ENCODE assay signal across 20 cellular contexts in the genomic region with DNA sequence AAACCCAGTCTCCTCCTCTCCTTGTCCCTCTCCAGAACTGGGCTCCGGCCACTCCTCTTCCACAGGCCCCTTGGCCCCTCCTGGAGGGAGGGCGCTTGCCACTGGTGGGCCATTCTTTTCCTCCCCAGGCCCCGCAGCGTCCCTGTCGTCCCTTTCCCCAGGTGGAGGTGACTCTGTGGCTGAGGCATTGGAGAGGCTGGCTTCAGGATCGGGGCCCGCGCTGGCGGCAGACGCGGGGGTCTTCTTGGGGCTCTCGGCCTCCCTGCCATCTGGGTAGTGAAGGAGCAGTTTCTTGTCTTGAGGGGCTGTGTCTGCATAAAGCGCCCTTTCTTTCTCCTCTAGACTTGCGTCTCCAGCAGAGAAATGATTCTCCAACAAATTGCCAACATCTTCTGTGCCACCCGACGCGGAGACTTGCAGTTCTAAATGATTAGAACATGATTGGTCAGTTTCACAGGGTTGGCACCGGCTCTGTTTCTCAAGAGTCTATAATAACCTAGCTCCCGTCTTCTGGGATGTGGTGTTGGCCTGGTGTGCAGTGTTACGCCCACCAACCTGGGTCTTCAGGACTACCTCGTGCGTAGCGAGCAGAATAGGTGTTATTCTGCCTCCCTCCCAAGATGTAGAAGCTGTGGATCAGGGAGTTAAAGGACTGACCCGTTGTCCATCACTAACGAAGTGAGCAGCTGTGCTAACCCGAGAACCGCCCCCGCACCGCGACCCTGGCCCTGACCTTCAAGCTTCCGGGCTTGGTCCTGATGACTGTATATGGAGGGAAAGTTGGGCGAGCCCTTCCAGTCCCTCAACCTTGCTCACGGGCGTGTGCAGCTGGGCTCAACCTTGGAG. TPM values are rescaled to one million over a fixed set of nuclear protein-coding genes. Genes with fewer than 3 reads are reported as not detected.
DNase-seq lines count a peak whose midpoint lies in the region; ATAC-seq and TF ChIP-seq lines count a peak whose summit lies in the region.
"Had no signal": no experiment of that assay in that cellular context is flagged by ENCODE, and none has a peak within 500 bp of the region (broad histone marks: within the 10 kb centered on the region; RNA-seq: fewer than 3 reads in every experiment).

No MANE protein-coding gene starts in this region.

- TF ChIP-seq CTCF in cardiac muscle cell (IDR thresholded peaks at IDR 0.05; ENCODE audit: low read depth, low read length): no peak
- no peak for TF ChIP-seq CTCF in heart left ventricle (IDR thresholded peaks at IDR 0.05)
- no peak for TF ChIP-seq CTCF in nephron progenitor cell (IDR thresholded peaks at IDR 0.05)

- peaks cover 6% of the 10 kb centered on the region for H3K36me3 ChIP-seq in cardiac muscle cell
- H3K36me3 ChIP-seq in heart left ventricle: peaks cover 0 to 22% (median 3%) of the 10 kb centered on the region in 9 donors
- no peaks in the 10 kb centered on the region for H3K36me3 ChIP-seq in GM23248 (ENCODE audit: low read depth)

- 62 to 66% (median 65%) methylated on average over 33 to 34 of the region's 34 CpGs for WGBS in heart left ventricle, 4 donors
- whole genome bisulfite sequencing in GM23248 (ENCODE audit: low coverage in 1 of 2, low lambda C conversion rate in 2 of 2, missing lambda C conversion rate in 2 of 2), 2 experiments: 86 to 87% methylated on average over 34 of the region's 34 CpGs

- no peak overlapping the region for H3K4me3 Mint-ChIP-seq in nephron progenitor cell

- H2AFZ ChIP-seq in GM23248: no peak overlapping the region

- intact Hi-C loops in Right ventricle myocardium inferior (cut with DNase I): loop anchor here (10.0 kb wide), 1 partner anchor 197 kb away; no protein-coding TSS in a partner anchor
- intact Hi-C loops in heart left ventricle (cut with DNase I): loop anchor here in 5 of 10 donors (5.0 to 10.0 kb wide), 4 partner anchors 34 to 197 kb away; partner anchors contain the start of gene SRL (in 2 of the 5)

- H3K27me3 ChIP-seq in cardiac muscle cell (no peaks in the 10 kb centered on the region), heart left ventricle (no peaks in the 10 kb centered on the region), GM23248 (replicated peaks; ENCODE audit: insufficient read depth) (no peaks in the 10 kb centered on the region)

- no peak for TF ChIP-seq POLR2A in heart left ventricle (IDR thresholded peaks at IDR 0.05)

- H3K27ac ChIP-seq in cardiac muscle cell (peak overlapping the region; percentile 69), heart left ventricle (peak overlapping the region; percentile 41 to 96 (median 70)), GM23248 (no peak overlapping the region)

- no peak overlapping the region for H3K4me3 ChIP-seq in cardiac muscle cell
- H3K4me3 ChIP-seq in heart left ventricle: no peak overlapping the region
- H3K4me3 ChIP-seq in GM23248: no peak overlapping the region

- peaks cover 39% of the 10 kb centered on the region for H3K4me1 Mint-ChIP-seq in nephron progenitor cell

- no peak overlapping the region for H3K4me2 ChIP-seq in GM23248 (ENCODE audit: unreplicated experiment)

- H3K9me3 ChIP-seq in cardiac muscle cell (ENCODE audit: low read depth) (no peaks in the 10 kb centered on the region), heart left ventricle (no peaks in the 10 kb centered on the region), GM23248 (ENCODE audit: low read depth) (no peaks in the 10 kb centered on the region)

- H3K4me1 ChIP-seq in cardiac muscle cell (ENCODE audit: low read depth): peaks cover 26% of the 10 kb centered on the region
- H3K4me1 ChIP-seq in heart left ventricle: peaks cover 5 to 81% (median 41%) of the 10 kb centered on the region in 12 donors
- H3K4me1 ChIP-seq in GM23248 (ENCODE audit: insufficient read depth): peaks cover 5% of the 10 kb centered on the region

- H3K27me3 Mint-ChIP-seq in nephron progenitor cell (ENCODE audit: low read depth, poor library complexity): peaks cover 8% of the 10 kb centered on the region

- no peaks in the 10 kb centered on the region for H3K9me3 Mint-ChIP-seq in nephron progenitor cell

- no peaks in the 10 kb centered on the region for H3K79me2 ChIP-seq in GM23248 (ENCODE audit: insufficient read depth)

- H3F3A ChIP-seq in GM23248 (ENCODE audit: insufficient read depth): 0 out of 2 replicates have a peak, but pooled peaks cover 2% of the 10 kb centered on the region

- H3K36me3 Mint-ChIP-seq in nephron progenitor cell (ENCODE audit: low read depth): no peaks in the 10 kb centered on the region
- H3K36me3 Mint-ChIP-seq: CD8-positive, alpha-beta memory T cell had no signal

- no peaks in the 10 kb centered on the region for H3K9me2 ChIP-seq in GM23248 (ENCODE audit: insufficient read depth)

- in situ Hi-C loops in GM23248 (cut with MboI): loop anchor here (10.0 kb wide), 1 partner anchor 117 kb away; no protein-coding TSS in a partner anchor

- DNase-seq in cardiac muscle cell (ENCODE audit: low read depth in 1 of 2, low spot score in 1 of 2) (no peak), Right ventricle myocardium inferior (ENCODE audit: missing footprints) (no peak), heart left ventricle (peak in 4 of 5 donors; percentile 54 to 72 (median 62)), nephron progenitor cell (peak; percentile 46), GM23248 (no peak), Ammon's horn (ENCODE audit: low spot score) (no peak)
- DNase-seq in stimulated activated CD4-positive, alpha-beta T cell treated with anti-CD3 and anti-CD28 coated beads, Interleukin-2, amount 100 ng/mL, for 48 hours: no peak
- DNase-seq: 8988T; CD8-positive, alpha-beta memory T cell; GF-D8; GOT3; KG1; NCI-H1092; NCI-H1694; NCI-H510A treated with DMSO at 0.1 percent for 48 hours; SHP77 had no signal

- ATAC-seq in Right ventricle myocardium inferior (no peak), heart left ventricle (peak in 2 of 4 donors; percentile 8 to 18), HG03175 (IDR thresholded peaks at IDR 0.05; ENCODE audit: unreplicated experiment) (no peak)
- ATAC-seq: SK-N-SH treated with all-trans-retinoic acid at 6 μM for 48 hours had no signal

- H4K20me1 ChIP-seq in GM23248 (ENCODE audit: insufficient read depth): no peaks in the 10 kb centered on the region

- H3K9ac ChIP-seq in GM23248: no peak overlapping the region

- peak overlapping the region; percentile 70 for H3K27ac Mint-ChIP-seq in nephron progenitor cell

RNA-seq across cellular contexts. Expression of gene SRL, which starts 34.0 kb away (rescaled TPM):
- total RNA-seq in cardiac muscle cell (46.1 and 51.1 TPM in 2 replicates), Right ventricle myocardium inferior (419 TPM), heart left ventricle (100 to 1,000 TPM; 372 to 760 (median 534) TPM)
- polyA plus RNA-seq in cardiac muscle cell (45.9 and 56.4 TPM in 2 replicates), heart left ventricle (100 to 1,000 TPM; 218 to 394 TPM), GM23248 (2016; fragmentation: Nextera tagmentation; extraction: Ambion mirVana) (not detected in 2 replicates)
- not detected in 2 replicates for total RNA-seq in GM23248 (2014; rRNA removed; shearing (Covaris generic))
- total RNA-seq: CD8-positive, alpha-beta memory T cell; M059J had no signal
- polyA plus RNA-seq: BJ; CD8-positive, alpha-beta memory T cell had no signal

Comparison
In these comparisons a context has a peak if more than half of its experiments do, and no peak if none do; other contexts are left out.
1. DNase-seq: peak in heart left ventricle (4 of 5) and nephron progenitor cell (single experiment); none in cardiac muscle cell (0 of 2), Right ventricle myocardium inferior (single experiment), GM23248 (single experiment), stimulated activated CD4-positive, alpha-beta T cell treated with anti-CD3 and anti-CD28 coated beads, Interleukin-2, amount 100 ng/mL, for 48 hours (0 of 2) and Ammon's horn (single experiment).
2. RNA of gene SRL, which starts 34.0 kb away (total RNA-seq): 372 to 760 TPM in heart left ventricle, 419 TPM in Right ventricle myocardium inferior (single experiment) and 46.1 to 51.1 TPM in cardiac muscle cell; not detected in GM23248; every median in the first group is over 10 times any median in the second.